ENCODE assay signal across 1 cellular context in genomic region chr2:42196403-42197267, GRCh38.
TF ChIP-seq lines count a peak whose summit lies in the region.

No MANE protein-coding gene starts in this region.

TF ChIP-seq in K562, 482 proteins besides CTCF, POLR2A, EP300 and RAD21 (continued from another document and continues in another):
- TF ChIP-seq, protein P1, sequence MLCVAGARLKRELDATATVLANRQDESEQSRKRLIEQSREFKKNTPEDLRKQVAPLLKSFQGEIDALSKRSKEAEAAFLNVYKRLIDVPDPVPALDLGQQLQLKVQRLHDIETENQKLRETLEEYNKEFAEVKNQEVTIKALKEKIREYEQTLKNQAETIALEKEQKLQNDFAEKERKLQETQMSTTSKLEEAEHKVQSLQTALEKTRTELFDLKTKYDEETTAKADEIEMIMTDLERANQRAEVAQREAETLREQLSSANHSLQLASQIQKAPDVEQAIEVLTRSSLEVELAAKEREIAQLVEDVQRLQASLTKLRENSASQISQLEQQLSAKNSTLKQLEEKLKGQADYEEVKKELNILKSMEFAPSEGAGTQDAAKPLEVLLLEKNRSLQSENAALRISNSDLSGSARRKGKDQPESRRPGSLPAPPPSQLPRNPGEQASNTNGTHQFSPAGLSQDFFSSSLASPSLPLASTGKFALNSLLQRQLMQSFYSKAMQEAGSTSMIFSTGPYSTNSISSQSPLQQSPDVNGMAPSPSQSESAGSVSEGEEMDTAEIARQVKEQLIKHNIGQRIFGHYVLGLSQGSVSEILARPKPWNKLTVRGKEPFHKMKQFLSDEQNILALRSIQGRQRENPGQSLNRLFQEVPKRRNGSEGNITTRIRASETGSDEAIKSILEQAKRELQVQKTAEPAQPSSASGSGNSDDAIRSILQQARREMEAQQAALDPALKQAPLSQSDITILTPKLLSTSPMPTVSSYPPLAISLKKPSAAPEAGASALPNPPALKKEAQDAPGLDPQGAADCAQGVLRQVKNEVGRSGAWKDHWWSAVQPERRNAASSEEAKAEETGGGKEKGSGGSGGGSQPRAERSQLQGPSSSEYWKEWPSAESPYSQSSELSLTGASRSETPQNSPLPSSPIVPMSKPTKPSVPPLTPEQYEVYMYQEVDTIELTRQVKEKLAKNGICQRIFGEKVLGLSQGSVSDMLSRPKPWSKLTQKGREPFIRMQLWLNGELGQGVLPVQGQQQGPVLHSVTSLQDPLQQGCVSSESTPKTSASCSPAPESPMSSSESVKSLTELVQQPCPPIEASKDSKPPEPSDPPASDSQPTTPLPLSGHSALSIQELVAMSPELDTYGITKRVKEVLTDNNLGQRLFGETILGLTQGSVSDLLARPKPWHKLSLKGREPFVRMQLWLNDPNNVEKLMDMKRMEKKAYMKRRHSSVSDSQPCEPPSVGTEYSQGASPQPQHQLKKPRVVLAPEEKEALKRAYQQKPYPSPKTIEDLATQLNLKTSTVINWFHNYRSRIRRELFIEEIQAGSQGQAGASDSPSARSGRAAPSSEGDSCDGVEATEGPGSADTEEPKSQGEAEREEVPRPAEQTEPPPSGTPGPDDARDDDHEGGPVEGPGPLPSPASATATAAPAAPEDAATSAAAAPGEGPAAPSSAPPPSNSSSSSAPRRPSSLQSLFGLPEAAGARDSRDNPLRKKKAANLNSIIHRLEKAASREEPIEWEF (CRISPR knock-in tag; IDR thresholded peaks at IDR 0.05) = no peak
- TF ChIP-seq MITF (IDR thresholded peaks at IDR 0.05) (no peak), SREBF2 (CRISPR knock-in tag; IDR thresholded peaks at IDR 0.05) (no peak), KLF10 (CRISPR knock-in tag; IDR thresholded peaks at IDR 0.05) (no peak), SMAD1 (IDR thresholded peaks at IDR 0.05; ENCODE audit: low read depth, low read length, partially characterized antibody) (no peak), ZNF436 (CRISPR knock-in tag; IDR thresholded peaks at IDR 0.05) (no peak), ZNF75A (CRISPR knock-in tag; IDR thresholded peaks at IDR 0.05) (no peak), STAG1 (CRISPR knock-in tag; IDR thresholded peaks at IDR 0.05; ENCODE audit: borderline replicate concordance) (no peak), BCOR (IDR thresholded peaks at IDR 0.05) (peak; percentile 57; the same call in 1 of the 2 replicates), CREM (IDR thresholded peaks at IDR 0.05; ENCODE audit: low read depth) (peak; percentile 47), ZNF445 (CRISPR knock-in tag; IDR thresholded peaks at IDR 0.05; ENCODE audit: low read depth) (no peak), PTBP1 (IDR thresholded peaks at IDR 0.05; ENCODE audit: low read depth, low read length) (no peak), XRCC3 (IDR thresholded peaks at IDR 0.05) (no peak), ERF (CRISPR knock-in tag; IDR thresholded peaks at IDR 0.05) (no peak), AFF4 (CRISPR knock-in tag; IDR thresholded peaks at IDR 0.05) (no peak), ZNF444 (CRISPR knock-in tag; IDR thresholded peaks at IDR 0.05) (no peak), ZNF197 (CRISPR knock-in tag; IDR thresholded peaks at IDR 0.05; ENCODE audit: low read depth) (peak; percentile 76; the same call in 1 of the 2 replicates), TAF15 (IDR thresholded peaks at IDR 0.05; ENCODE audit: low read depth, low read length) (no peak), PYGO2 (tag; IDR thresholded peaks at IDR 0.05) (peak; percentile 79), KDM1A (IDR thresholded peaks at IDR 0.05) (peak; percentile 78 to 82; a peak in 3 of 4 replicates), TRIM24 (IDR thresholded peaks at IDR 0.05) (peak; percentile 85 to 93), U2AF2 (optimal IDR thresholded peaks at IDR 0.05; ENCODE audit: low read depth, low read length) (no peak), THAP7 (CRISPR knock-in tag; IDR thresholded peaks at IDR 0.05) (no peak), HNRNPL (IDR thresholded peaks at IDR 0.05; ENCODE audit: low read depth, low read length) (no peak), CBFA2T2 (conservative IDR thresholded peaks at IDR 0.05) (peak; percentile 96), ZNF212 (CRISPR knock-in tag; IDR thresholded peaks at IDR 0.05) (no peak), ZNF232 (CRISPR knock-in tag; IDR thresholded peaks at IDR 0.05) (no peak), ZNF398 (CRISPR knock-in tag; IDR thresholded peaks at IDR 0.05) (no peak), NR4A1 (CRISPR knock-in tag; IDR thresholded peaks at IDR 0.05) (no peak), NR4A1 (tag; IDR thresholded peaks at IDR 0.05) (peak; percentile 60; the same call in 1 of the 2 replicates), SRF (CRISPR knock-in tag; IDR thresholded peaks at IDR 0.05) (peak in 1 of 2 experiments; percentile 46; a peak in 1 of 4 replicates), MEF2D (tag; conservative IDR thresholded peaks at IDR 0.05; ENCODE audit: low read depth) (peak; percentile 76), BHLHE40 (IDR thresholded peaks at IDR 0.05; ENCODE audit: low read length) (0 out of 2 replicates have a peak, but pooled peaks have one; percentile 3), FOXK2 (conservative IDR thresholded peaks at IDR 0.05 in 1 of 2, IDR thresholded peaks at IDR 0.05 in 1 of 2; ENCODE audit: low read depth in 2 of 2) (peak in 1 of 2 experiments; percentile 39; a peak in 1 of 4 replicates), HDAC2 (IDR thresholded peaks at IDR 0.05) (peak; percentile 49; the same call in 1 of the 2 replicates), CC2D1A (IDR thresholded peaks at IDR 0.05) (peak; percentile 92)
- TF ChIP-seq, protein P2, sequence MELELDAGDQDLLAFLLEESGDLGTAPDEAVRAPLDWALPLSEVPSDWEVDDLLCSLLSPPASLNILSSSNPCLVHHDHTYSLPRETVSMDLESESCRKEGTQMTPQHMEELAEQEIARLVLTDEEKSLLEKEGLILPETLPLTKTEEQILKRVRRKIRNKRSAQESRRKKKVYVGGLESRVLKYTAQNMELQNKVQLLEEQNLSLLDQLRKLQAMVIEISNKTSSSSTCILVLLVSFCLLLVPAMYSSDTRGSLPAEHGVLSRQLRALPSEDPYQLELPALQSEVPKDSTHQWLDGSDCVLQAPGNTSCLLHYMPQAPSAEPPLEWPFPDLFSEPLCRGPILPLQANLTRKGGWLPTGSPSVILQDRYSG (tag; conservative IDR thresholded peaks at IDR 0.05; ENCODE audit: low read depth) = no peak
- TF ChIP-seq, protein P3, sequence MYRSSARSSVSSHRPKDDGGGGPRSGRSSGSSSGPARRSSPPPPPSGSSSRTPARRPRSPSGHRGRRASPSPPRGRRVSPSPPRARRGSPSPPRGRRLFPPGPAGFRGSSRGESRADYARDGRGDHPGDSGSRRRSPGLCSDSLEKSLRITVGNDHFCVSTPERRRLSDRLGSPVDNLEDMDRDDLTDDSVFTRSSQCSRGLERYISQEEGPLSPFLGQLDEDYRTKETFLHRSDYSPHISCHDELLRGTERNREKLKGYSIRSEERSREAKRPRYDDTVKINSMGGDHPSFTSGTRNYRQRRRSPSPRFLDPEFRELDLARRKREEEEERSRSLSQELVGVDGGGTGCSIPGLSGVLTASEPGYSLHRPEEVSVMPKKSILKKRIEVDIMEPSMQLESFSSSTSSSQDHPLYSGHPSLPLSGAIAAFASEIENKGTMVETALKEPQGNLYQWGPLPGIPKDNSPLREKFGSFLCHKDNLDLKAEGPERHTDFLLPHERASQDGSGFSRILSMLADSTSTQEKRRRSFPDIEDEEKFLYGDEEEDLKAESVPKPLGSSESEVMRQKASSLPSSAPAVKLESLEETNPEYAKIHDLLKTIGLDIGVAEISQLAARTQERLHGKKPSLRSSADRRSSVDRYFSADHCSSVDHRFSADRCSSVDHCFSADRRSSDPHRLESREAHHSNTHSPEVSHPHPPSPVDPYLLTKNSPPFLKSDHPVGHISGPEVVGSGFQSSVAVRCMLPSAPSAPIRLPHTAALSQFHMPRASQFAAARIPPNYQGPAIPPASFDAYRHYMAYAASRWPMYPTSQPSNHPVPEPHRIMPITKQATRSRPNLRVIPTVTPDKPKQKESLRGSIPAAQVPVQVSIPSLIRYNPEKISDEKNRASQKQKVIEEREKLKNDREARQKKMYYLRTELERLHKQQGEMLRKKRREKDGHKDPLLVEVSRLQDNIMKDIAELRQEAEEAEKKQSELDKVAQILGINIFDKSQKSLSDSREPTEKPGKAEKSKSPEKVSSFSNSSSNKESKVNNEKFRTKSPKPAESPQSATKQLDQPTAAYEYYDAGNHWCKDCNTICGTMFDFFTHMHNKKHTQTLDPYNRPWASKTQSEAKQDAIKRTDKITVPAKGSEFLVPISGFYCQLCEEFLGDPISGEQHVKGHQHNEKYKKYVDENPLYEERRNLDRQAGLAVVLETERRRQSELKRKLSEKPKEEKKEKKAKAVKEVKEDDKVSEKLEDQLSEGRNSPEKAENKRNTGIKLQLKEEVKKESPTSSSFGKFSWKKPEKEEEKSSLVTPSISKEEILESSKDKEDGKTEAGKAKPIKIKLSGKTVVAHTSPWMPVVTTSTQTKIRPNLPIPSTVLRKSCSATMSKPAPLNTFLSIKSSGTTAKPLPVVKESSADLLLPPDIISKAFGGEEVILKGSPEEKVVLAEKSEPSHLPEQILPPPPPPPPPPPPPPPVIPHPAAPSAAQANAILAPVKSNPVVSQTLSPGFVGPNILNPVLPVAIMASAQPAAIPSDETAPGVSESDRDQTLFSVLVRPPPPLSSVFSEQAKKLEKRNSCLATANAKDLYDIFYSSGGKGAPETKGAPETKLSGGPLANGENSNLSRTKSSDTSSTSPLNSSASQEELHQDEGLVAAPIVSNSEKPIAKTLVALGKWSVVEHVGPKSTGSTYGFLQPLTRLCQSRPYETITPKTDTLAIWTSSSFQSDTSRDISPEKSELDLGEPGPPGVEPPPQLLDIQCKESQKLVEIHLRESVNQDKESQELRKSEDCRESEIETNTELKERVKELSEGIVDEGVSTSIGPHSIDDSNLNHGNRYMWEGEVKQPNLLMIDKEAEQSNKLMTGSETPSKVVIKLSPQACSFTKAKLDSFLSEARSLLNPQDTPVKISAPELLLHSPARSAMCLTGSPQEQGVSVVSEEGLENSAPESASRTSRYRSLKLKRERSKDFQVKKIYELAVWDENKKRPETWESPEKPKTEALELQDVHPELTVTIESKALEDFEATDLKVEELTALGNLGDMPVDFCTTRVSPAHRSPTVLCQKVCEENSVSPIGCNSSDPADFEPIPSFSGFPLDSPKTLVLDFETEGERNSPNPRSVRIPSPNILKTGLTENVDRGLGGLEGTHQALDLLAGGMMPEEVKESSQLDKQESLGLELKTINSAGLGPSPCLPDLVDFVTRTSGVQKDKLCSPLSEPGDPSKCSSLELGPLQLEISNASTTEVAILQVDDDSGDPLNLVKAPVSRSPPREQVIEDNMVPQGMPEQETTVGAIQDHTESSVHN (IDR thresholded peaks at IDR 0.05; ENCODE audit: borderline replicate concordance in 1 of 2, low read depth in 1 of 2) = peak in 1 of 2 experiments; percentile 41; a peak in 1 of 4 replicates
- TF ChIP-seq, protein P4, sequence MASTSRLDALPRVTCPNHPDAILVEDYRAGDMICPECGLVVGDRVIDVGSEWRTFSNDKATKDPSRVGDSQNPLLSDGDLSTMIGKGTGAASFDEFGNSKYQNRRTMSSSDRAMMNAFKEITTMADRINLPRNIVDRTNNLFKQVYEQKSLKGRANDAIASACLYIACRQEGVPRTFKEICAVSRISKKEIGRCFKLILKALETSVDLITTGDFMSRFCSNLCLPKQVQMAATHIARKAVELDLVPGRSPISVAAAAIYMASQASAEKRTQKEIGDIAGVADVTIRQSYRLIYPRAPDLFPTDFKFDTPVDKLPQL (IDR thresholded peaks at IDR 0.05; ENCODE audit: extremely low read depth, insufficient read length) = no peak
